9 cellular contexts compared by ENCODE assay signal in the genomic region with DNA sequence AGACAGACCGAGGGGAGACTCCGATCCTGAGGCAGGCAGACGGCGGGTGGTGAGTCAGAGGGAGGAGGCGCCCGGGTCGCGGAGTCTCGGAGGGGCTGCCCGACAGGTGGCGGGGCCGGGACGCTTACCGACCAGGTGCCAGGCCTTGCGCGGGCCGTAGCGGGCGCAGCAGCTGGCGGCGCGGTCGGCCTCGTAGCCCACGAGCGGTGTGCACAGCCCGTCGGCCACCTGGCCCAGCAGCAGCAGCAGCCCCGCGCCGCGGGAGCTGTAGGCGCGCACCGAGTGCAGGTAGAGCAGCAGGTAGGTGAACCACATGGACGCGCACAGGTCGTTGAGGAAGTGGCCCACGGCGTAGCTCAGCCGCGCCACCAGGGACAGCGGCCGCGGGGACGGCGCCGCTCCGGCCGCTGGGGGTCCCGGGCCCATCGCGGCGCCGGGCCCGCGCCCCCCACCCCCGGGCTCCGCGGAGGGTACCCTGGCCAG. TPM values are rescaled to one million over a fixed set of nuclear protein-coding genes. Genes with fewer than 3 reads are reported as not detected.
DNase-seq lines count a peak whose midpoint lies in the region; ATAC-seq and TF ChIP-seq lines count a peak whose summit lies in the region.
"Had no signal": no experiment of that assay in that cellular context is flagged by ENCODE, and none has a peak within 500 bp of the region (broad histone marks: within the 10 kb centered on the region; RNA-seq: fewer than 3 reads in every experiment).

No MANE protein-coding gene starts in this region.

- H3K4me3 Mint-ChIP-seq in activated CD4-positive, alpha-beta memory T cell treated with anti-CD3 and anti-CD28 coated beads, Interleukin-2, amount 10 ng/mL, durations not matched to agents 7 days and 5 days = peak overlapping the region; percentile 86
- peak overlapping the region; percentile 96 to 99 (median 97) for H3K4me3 Mint-ChIP-seq in nephron

- POLR2A ChIA-PET in activated CD4-positive, alpha-beta memory T cell treated with anti-CD3 and anti-CD28 coated beads, Interleukin-2, amount 10 ng/mL, durations not matched to agents 7 days and 5 days (lab: Charles Lee) = interaction anchor here (0.6 to 5.7 kb wide), 12 partner anchors 10 to 429 kb away, joined by 3 to 42 read pairs (median 4); a partner anchor contains a TSS

- H3K4me1 Mint-ChIP-seq in activated CD4-positive, alpha-beta memory T cell treated with anti-CD3 and anti-CD28 coated beads, Interleukin-2, amount 10 ng/mL, durations not matched to agents 7 days and 5 days = peaks cover 39% of the 10 kb centered on the region
- H3K4me1 Mint-ChIP-seq in nephron = peaks cover 25% of the 10 kb centered on the region

- H3K27me3 Mint-ChIP-seq in activated CD4-positive, alpha-beta memory T cell treated with anti-CD3 and anti-CD28 coated beads, Interleukin-2, amount 10 ng/mL, durations not matched to agents 7 days and 5 days = no peaks in the 10 kb centered on the region
- H3K27me3 Mint-ChIP-seq in nephron (ENCODE audit: low read depth) = no peaks in the 10 kb centered on the region

- H3K4me3 ChIP-seq in BLaER1 treated with 17β-estradiol and CSF1 and Interleukin-3, amounts not matched to agents 10 nM and 100 nM = peak overlapping the region; percentile 91 to 100 (median 98)
- H3K4me3 ChIP-seq in endocrine pancreas (ENCODE audit: control insufficient read depth, insufficient read depth, low read length) = no peak overlapping the region
- H3K4me3 ChIP-seq in thoracic aorta = peak overlapping the region; percentile 80

- H3K9me3 ChIP-seq in BLaER1 treated with 17β-estradiol and CSF1 and Interleukin-3, amounts not matched to agents 10 nM and 100 nM (replicated peaks in 1 of 11) = no peaks in the 10 kb centered on the region
- H3K9me3 ChIP-seq in KOPT-K1 (ENCODE audit: insufficient read depth, low read length, poor library complexity, severe bottlenecking) (no peaks in the 10 kb centered on the region), endocrine pancreas (ENCODE audit: control insufficient read depth, low read length) (no peaks in the 10 kb centered on the region), thoracic aorta (no peaks in the 10 kb centered on the region)

- H3K36me3 ChIP-seq in BLaER1 treated with 17β-estradiol and CSF1 and Interleukin-3, amounts not matched to agents 10 nM and 100 nM = no peaks in the 10 kb centered on the region
- no peaks in the 10 kb centered on the region for H3K36me3 ChIP-seq in KOPT-K1 (ENCODE audit: insufficient read depth, low read length)
- H3K36me3 ChIP-seq in endocrine pancreas (ENCODE audit: control insufficient read depth, insufficient read depth, low read length) = no peaks in the 10 kb centered on the region
- H3K36me3 ChIP-seq in thoracic aorta = no peaks in the 10 kb centered on the region

- no peaks in the 10 kb centered on the region for H3K9me3 Mint-ChIP-seq in activated CD4-positive, alpha-beta memory T cell treated with anti-CD3 and anti-CD28 coated beads, Interleukin-2, amount 10 ng/mL, durations not matched to agents 7 days and 5 days
- H3K9me3 Mint-ChIP-seq in nephron = no peaks in the 10 kb centered on the region

- H4K20me1 ChIP-seq in BLaER1 treated with 17β-estradiol and CSF1 and Interleukin-3, amounts not matched to agents 10 nM and 100 nM = peaks cover 7 to 52% (median 34%) of the 10 kb centered on the region in 11 experiments; a peak in 19 of 22 replicates

- H3K27me3 ChIP-seq in BLaER1 treated with 17β-estradiol and CSF1 and Interleukin-3, amounts not matched to agents 10 nM and 100 nM = no peaks in the 10 kb centered on the region
- H3K27me3 ChIP-seq in endocrine pancreas (ENCODE audit: control insufficient read depth, insufficient read depth, low read length) = no peaks in the 10 kb centered on the region
- H3K27me3 ChIP-seq in thoracic aorta (replicated peaks; ENCODE audit: insufficient read depth) = no peaks in the 10 kb centered on the region

- CTCF ChIA-PET in activated CD4-positive, alpha-beta memory T cell treated with anti-CD3 and anti-CD28 coated beads, Interleukin-2, amount 10 ng/mL, durations not matched to agents 7 days and 5 days (lab: Charles Lee) = interaction anchor here (5.3 kb wide), 1 partner anchor 12 kb away, joined by 40 read pairs; no protein-coding TSS in a partner anchor

- peak overlapping the region; percentile 73 for H3K27ac Mint-ChIP-seq in activated CD4-positive, alpha-beta memory T cell treated with anti-CD3 and anti-CD28 coated beads, Interleukin-2, amount 10 ng/mL, durations not matched to agents 7 days and 5 days
- H3K27ac Mint-ChIP-seq in nephron = peak overlapping the region in 1 of 3 experiments; percentile 82

- peaks cover 66 to 89% (median 83%) of the 10 kb centered on the region in 10 experiments for H3K4me1 ChIP-seq in BLaER1 treated with 17β-estradiol and CSF1 and Interleukin-3, amounts not matched to agents 10 nM and 100 nM
- H3K4me1 ChIP-seq in endocrine pancreas (ENCODE audit: control insufficient read depth, insufficient read depth, low read length) (no peaks in the 10 kb centered on the region), thoracic aorta (ENCODE audit: control insufficient read depth in 1 of 2, low read depth in 2 of 2) (peaks cover 16 to 25% of the 10 kb centered on the region in 2 donors)

- peak overlapping the region; percentile 78 to 94 (median 86) for H3K9ac ChIP-seq in BLaER1 treated with 17β-estradiol and CSF1 and Interleukin-3, amounts not matched to agents 10 nM and 100 nM
- H3K9ac ChIP-seq in endocrine pancreas (ENCODE audit: control insufficient read depth, insufficient read depth, low read length) = peak overlapping the region; percentile 6

- H3K27ac ChIP-seq in BLaER1 treated with 17β-estradiol and CSF1 and Interleukin-3, amounts not matched to agents 10 nM and 100 nM = peak overlapping the region; percentile 56 to 82 (median 79); a peak in 21 of 22 replicates
- H3K27ac ChIP-seq in KOPT-K1 (ENCODE audit: low read depth, low read length, poor library complexity, severe bottlenecking) (peak overlapping the region; percentile 46), thoracic aorta (peak overlapping the region in 1 of 2 donors; percentile 46)

- peaks cover 7% of the 10 kb centered on the region for H3K36me3 Mint-ChIP-seq in activated CD4-positive, alpha-beta memory T cell treated with anti-CD3 and anti-CD28 coated beads, Interleukin-2, amount 10 ng/mL, durations not matched to agents 7 days and 5 days (ENCODE audit: low read depth)
- H3K36me3 Mint-ChIP-seq in nephron (ENCODE audit: low read depth) = no peaks in the 10 kb centered on the region

- ATAC-seq in GM19467 (IDR thresholded peaks at IDR 0.05; ENCODE audit: unreplicated experiment) (peak; percentile 24), thoracic aorta (ENCODE audit: insufficient number of reproducible peaks, low FRiP score, low read depth) (no peak), HG02678 (IDR thresholded peaks at IDR 0.05; ENCODE audit: unreplicated experiment) (no peak)

- TF ChIP-seq CTCF in nephron (IDR thresholded peaks at IDR 0.05; ENCODE audit: unreplicated experiment in 3 of 3) = no peak
- no peak for TF ChIP-seq CTCF in thoracic aorta (IDR thresholded peaks at IDR 0.05)

- H3K4me2 ChIP-seq in BLaER1 treated with 17β-estradiol and CSF1 and Interleukin-3, amounts not matched to agents 10 nM and 100 nM = peak overlapping the region; percentile 74 to 99 (median 94)

- peak; percentile 62 for DNase-seq in activated CD4-positive, alpha-beta memory T cell treated with anti-CD3 and anti-CD28 coated beads, Interleukin-2, amount 10 ng/mL, durations not matched to agents 7 days and 5 days
- DNase-seq in thoracic aorta (ENCODE audit: low spot score) = no peak

RNA-seq across cellular contexts. Expression of a gene that starts 0.4 kb away (rescaled TPM):
- 10 to 100 TPM; 51.4 to 55.1 TPM for total RNA-seq in activated CD4-positive, alpha-beta memory T cell treated with anti-CD3 and anti-CD28 coated beads, Interleukin-2, amount 10 ng/mL, durations not matched to agents 7 days and 5 days
- total RNA-seq in thoracic aorta = 100 to 1,000 TPM in 1 of 2 donors, 10 to 100 TPM in 1; 85.6 to 112 TPM

RNA-seq across cellular contexts. Expression of a gene that starts 15.7 kb away (rescaled TPM):
- total RNA-seq in activated CD4-positive, alpha-beta memory T cell treated with anti-CD3 and anti-CD28 coated beads, Interleukin-2, amount 10 ng/mL, durations not matched to agents 7 days and 5 days = 10 to 100 TPM; 52.9 to 53.4 TPM
- total RNA-seq in thoracic aorta = 100 to 1,000 TPM in 1 of 2 donors, 10 to 100 TPM in 1; 90.8 to 120 TPM

RNA-seq across cellular contexts. Expression of a gene that starts 18.0 kb away (rescaled TPM):
- 1 to 10 TPM; 4.3 to 6.6 TPM for total RNA-seq in activated CD4-positive, alpha-beta memory T cell treated with anti-CD3 and anti-CD28 coated beads, Interleukin-2, amount 10 ng/mL, durations not matched to agents 7 days and 5 days
- total RNA-seq in thoracic aorta = not detected
- total RNA-seq: NCI-H460 had no signal

RNA-seq across cellular contexts. Expression of a gene that starts 28.3 kb away (rescaled TPM):
- total RNA-seq in activated CD4-positive, alpha-beta memory T cell treated with anti-CD3 and anti-CD28 coated beads, Interleukin-2, amount 10 ng/mL, durations not matched to agents 7 days and 5 days = under 1 TPM; 0.15 to 0.20 TPM
- 1 to 10 TPM; 1.1 to 1.6 TPM for total RNA-seq in thoracic aorta

RNA-seq across cellular contexts. Expression of a gene that starts 49.7 kb away (rescaled TPM):
- total RNA-seq in activated CD4-positive, alpha-beta memory T cell treated with anti-CD3 and anti-CD28 coated beads, Interleukin-2, amount 10 ng/mL, durations not matched to agents 7 days and 5 days = under 1 TPM; 0.20 to 0.23 TPM
- total RNA-seq in thoracic aorta = 10 to 100 TPM; 29.4 to 39.1 TPM

Comparison
In these comparisons a context has a peak if more than half of its experiments do, and no peak if none do; other contexts are left out.
1. RNA of a gene that starts 18.0 kb away (total RNA-seq): 4.3 to 6.6 TPM in activated CD4-positive, alpha-beta memory T cell treated with anti-CD3 and anti-CD28 coated beads, Interleukin-2, amount 10 ng/mL, durations not matched to agents 7 days and 5 days; not detected in thoracic aorta; every median in the first group is over 4 times any median in the second.